Comparison of ENCODE assay signal across 12 cellular contexts in genomic region chr11:130163346-130164220, GRCh38. TPM values are rescaled to one million over a fixed set of nuclear protein-coding genes. Genes with fewer than 3 reads are reported as not detected.
DNase-seq lines count a peak whose midpoint lies in the region; ATAC-seq, FAIRE-seq and TF ChIP-seq lines count a peak whose summit lies in the region.
"Had no signal": no experiment of that assay in that cellular context is flagged by ENCODE, and none has a peak within 500 bp of the region (broad histone marks: within the 10 kb centered on the region; RNA-seq: fewer than 3 reads in every experiment).

No MANE protein-coding gene starts in this region.

- peaks cover 0 to 33% (median 24%) of the 10 kb centered on the region in 9 donors for H3K27me3 ChIP-seq in heart left ventricle
- peaks cover 15% of the 10 kb centered on the region for H3K27me3 ChIP-seq in transverse colon
- peaks cover 36 to 44% (median 39%) of the 10 kb centered on the region in 3 donors for H3K27me3 ChIP-seq in gastrocnemius medialis

- intact Hi-C loops in heart left ventricle (cut with DNase I) = no loop called here
- intact Hi-C loops in transverse colon (cut with DNase I; ENCODE audit: low total_unique reads) = no loop called here
- intact Hi-C loops in gastrocnemius medialis (cut with DNase I; ENCODE audit: low total_unique reads) = no loop called here

- TF ChIP-seq EP300 in transverse colon (IDR thresholded peaks at IDR 0.05; ENCODE audit: low read depth) = no peak

- no peaks in the 10 kb centered on the region for H3K9me3 ChIP-seq in heart left ventricle
- H3K9me3 ChIP-seq in transverse colon = no peaks in the 10 kb centered on the region
- no peaks in the 10 kb centered on the region for H3K9me3 ChIP-seq in gastrocnemius medialis

- no peak for TF ChIP-seq POLR2A in heart left ventricle (IDR thresholded peaks at IDR 0.05)
- TF ChIP-seq POLR2A in transverse colon (IDR thresholded peaks at IDR 0.05) = no peak
- no peak for TF ChIP-seq POLR2A in gastrocnemius medialis (IDR thresholded peaks at IDR 0.05)

- peaks cover 0 to 61% (median 12%) of the 10 kb centered on the region in 12 donors for H3K4me1 ChIP-seq in heart left ventricle
- H3K4me1 ChIP-seq in transverse colon = peaks cover 5 to 83% (median 70%) of the 10 kb centered on the region in 4 donors
- H3K4me1 ChIP-seq in gastrocnemius medialis = peaks cover 0 to 3% of the 10 kb centered on the region in 2 donors

- WGBS in heart left ventricle, 4 donors = 31 to 44% (median 33%) methylated on average over 13 of the region's 13 CpGs
- WGBS in transverse colon (ENCODE audit: low coverage in 1 of 2), 2 donors = 25 to 31% methylated on average over 4 to 13 of the region's 13 CpGs

- TF ChIP-seq CTCF in heart left ventricle (IDR thresholded peaks at IDR 0.05) = no peak
- peak in 2 of 5 experiments; percentile 17 to 41 for TF ChIP-seq CTCF in transverse colon (IDR thresholded peaks at IDR 0.05)
- TF ChIP-seq CTCF in GM10248 (IDR thresholded peaks at IDR 0.05; ENCODE audit: control extremely low read depth, extremely low read depth, low read depth, missing control alignments) = no peak
- TF ChIP-seq CTCF in gastrocnemius medialis (IDR thresholded peaks at IDR 0.05 in 4 of 5, conservative IDR thresholded peaks at IDR 0.05 in 1 of 5) = no peak

- H3K27ac ChIP-seq in heart left ventricle = peak overlapping the region in 1 of 12 donors; percentile 46
- peak overlapping the region; percentile 84 to 96 (median 93) for H3K27ac ChIP-seq in transverse colon
- H3K27ac ChIP-seq in gastrocnemius medialis = no peak overlapping the region

- H3K4me3 ChIP-seq in heart left ventricle (peak overlapping the region in 1 of 12 donors; percentile 14), transverse colon (peak overlapping the region in 1 of 4 donors; percentile 9), gastrocnemius medialis (no peak overlapping the region)
- H3K4me3 ChIP-seq: skin epidermis had no signal

- H3K36me3 ChIP-seq in heart left ventricle (no peaks in the 10 kb centered on the region), transverse colon (no peaks in the 10 kb centered on the region), gastrocnemius medialis (no peaks in the 10 kb centered on the region)

- in situ Hi-C loops in transverse colon (cut with MboI; ENCODE audit: low pct_ligation_motif_present in 1 of 4, low pct_unique_long_range_greater_than_20kb in 1 of 4, low sequenced_read_pairs in 3 of 4) = no loop called here
- in situ Hi-C loops in gastrocnemius medialis (cut with MboI; ENCODE audit: low sequenced_read_pairs in 4 of 4) = no loop called here

- POLR2A ChIA-PET in GM10248 (lab: Yijun Ruan, JAX) = no interaction called here

- ATAC-seq in heart left ventricle = peak in 3 of 4 donors; percentile 11 to 35 (median 25)
- ATAC-seq in HG02759 (IDR thresholded peaks at IDR 0.05; ENCODE audit: unreplicated experiment) = no peak
- no peak for ATAC-seq in gastrocnemius medialis
- ATAC-seq: activated CD4-positive, CD25-positive, alpha-beta regulatory T cell treated with anti-CD3 and anti-CD28 coated beads, Interleukin-2, amount 50 U/mL, for 24 hours had no signal

- DNase-seq in NCI-H2107 treated with DMSO at 0.1 percent for 48 hours (lab: John Stamatoyannopoulos, UW; ENCODE audit: unreplicated experiment) (peak; percentile 24), NCI-H2107 (lab: John Stamatoyannopoulos, UW) (no peak), RCC 7860 (ENCODE audit: low spot score) (peak; percentile 15), heart left ventricle (peak in 1 of 5 donors; percentile 37), transverse colon (peak; percentile 63), GM10248 (ENCODE audit: extremely low spot score) (no peak), gastrocnemius medialis (no peak)
- DNase-seq: NCI-H187 treated with DMSO at 0.1 percent for 48 hours had no signal

- CTCF ChIA-PET in GM10248 (lab: Yijun Ruan, JAX) = no interaction called here

- FAIRE-seq in RCC 7860 (lab: Jason Lieb, UNC) = no peak
- FAIRE-seq: GM18507 had no signal

RNA-seq across cellular contexts. Expression of gene ST14, which starts 4.0 kb away (rescaled TPM):
- 10 to 100 TPM in 1 of 9 donors, 1 to 10 TPM in 4, under 1 TPM in 4; 0.37 to 13.0 (median 1.3) TPM for total RNA-seq in heart left ventricle
- polyA plus RNA-seq in heart left ventricle = 1 to 10 TPM in 1 of 2 donors, under 1 TPM in 1; 0.61 to 1.4 TPM
- total RNA-seq in transverse colon = 100 to 1,000 TPM; 335 to 641 (median 446) TPM
- total RNA-seq in gastrocnemius medialis = 1 to 10 TPM in 3 of 4 donors, under 1 TPM in 1; 0.20 to 2.2 (median 1.3) TPM

Comparison
In these comparisons a context has a peak if more than half of its experiments do, and no peak if none do; other contexts are left out.
1. DNase-seq: peak in NCI-H2107 treated with DMSO at 0.1 percent for 48 hours (single experiment), RCC 7860 (single experiment) and transverse colon (single experiment); none in NCI-H2107 (single experiment), GM10248 (single experiment) and gastrocnemius medialis (0 of 2).
2. ATAC-seq: peak in heart left ventricle (3 of 4); none in HG02759 (single experiment) and gastrocnemius medialis (0 of 2).
3. H3K27ac ChIP-seq: peak in transverse colon (4 of 4); none in gastrocnemius medialis (0 of 4).
4. RNA of gene ST14, which starts 4.0 kb away (total RNA-seq): 335 to 641 TPM in transverse colon; 0.20 to 2.2 TPM in gastrocnemius medialis and 0.37 to 13.0 TPM in heart left ventricle; every median in the first group is over 10 times any median in the second.